21 cellular contexts compared by ENCODE assay signal in the genomic region with DNA sequence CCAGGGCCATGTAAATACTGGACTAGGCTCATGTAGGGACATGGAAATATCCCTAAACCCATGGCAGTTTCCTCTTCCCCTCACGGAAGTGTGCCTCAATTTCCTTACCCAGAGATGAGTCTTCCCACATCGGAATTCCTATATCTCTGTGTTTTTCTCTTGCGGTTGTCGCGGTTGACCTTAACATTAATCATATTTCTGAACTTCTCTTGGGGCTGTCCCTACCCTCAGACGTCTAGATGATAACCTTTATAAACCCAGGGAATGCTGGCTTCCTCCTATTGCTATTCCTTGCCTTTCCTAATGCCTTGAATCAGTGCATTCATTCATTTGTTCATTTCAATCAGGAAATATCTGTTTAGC.
DNase-seq lines count a peak whose midpoint lies in the region; ATAC-seq and TF ChIP-seq lines count a peak whose summit lies in the region.
"Had no signal": no experiment of that assay in that cellular context is flagged by ENCODE, and none has a peak within 500 bp of the region (broad histone marks: within the 10 kb centered on the region; RNA-seq: fewer than 3 reads in every experiment).

No MANE protein-coding gene starts in this region.

- no peak overlapping the region for H2AFZ ChIP-seq in osteoblast (ENCODE audit: low read length)

- peaks cover 56% of the 10 kb centered on the region for H3K4me1 ChIP-seq in osteoblast (ENCODE audit: insufficient read depth, low read length)
- H3K4me1 ChIP-seq in testis, result peaks cover 16% of the 10 kb centered on the region
- H3K4me1 ChIP-seq in mesendoderm (ENCODE audit: control insufficient read depth, low read depth, low read length), result peaks cover 4% of the 10 kb centered on the region

- no peak overlapping the region for H4K8ac ChIP-seq in mesendoderm (ENCODE audit: low read depth, low read length)

- intact Hi-C loops in testis (cut with DNase I; ENCODE audit: low total_unique reads), result no loop called here

- DNase-seq in SK-MEL-5 (ENCODE audit: low read depth, low spot score) (peak; percentile 35), chondrocyte (ENCODE audit: low spot score) (no peak), osteoblast (ENCODE audit: insufficient read length, low spot score, missing footprints) (no peak), testis (no peak), erythroblast (lab: John Stamatoyannopoulos, UW) (no peak), mesendoderm (no peak)
- no peak for DNase-seq in stimulated activated CD4-positive, alpha-beta T cell treated with anti-CD3 and anti-CD28 coated beads, Interleukin-4, amount 100 ng/mL, for 4 hours
- DNase-seq: activated B cell treated with CpG ODN at 0.5 μM for 24 hours; activated T-cell treated with anti-CD3 and anti-CD28 coated beads, Interleukin-2, amount 50 U/mL, for 48 hours; head of caudate nucleus; KBM-7; naive thymus-derived CD4-positive, alpha-beta T cell; NCI-H187 treated with DMSO at 0.1 percent for 48 hours; NCI-H345; stimulated activated CD4-positive, alpha-beta T cell treated with anti-CD3 and anti-CD28 coated beads, Interleukin-12 subunit alpha, Interleukin-12 subunit beta, amount 100 ng/mL, for 4 hours; T-helper 9 cell had no signal

- H2BK15ac ChIP-seq in mesendoderm (replicated peaks; ENCODE audit: low read depth), result no peak overlapping the region

- no peak overlapping the region for H3K23ac ChIP-seq in mesendoderm (ENCODE audit: low read length)

- H3K27me3 ChIP-seq in osteoblast (ENCODE audit: insufficient read depth, low read length), result no peaks in the 10 kb centered on the region
- no peaks in the 10 kb centered on the region for H3K27me3 ChIP-seq in testis
- no peaks in the 10 kb centered on the region for H3K27me3 ChIP-seq in mesendoderm (ENCODE audit: insufficient read depth, low read length, poor library complexity)

- TF ChIP-seq POLR2A in testis (IDR thresholded peaks at IDR 0.05), result no peak
- no peak for TF ChIP-seq POLR2A in erythroblast (IDR thresholded peaks at IDR 0.05; ENCODE audit: low read length)

- no peak overlapping the region for H2AK5ac ChIP-seq in mesendoderm (ENCODE audit: low read length)

- no peak overlapping the region for H3K4me3 ChIP-seq in osteoblast (ENCODE audit: insufficient read depth, low read length)
- H3K4me3 ChIP-seq in testis, result no peak overlapping the region
- H3K4me3 ChIP-seq in mesendoderm (ENCODE audit: low read length), result no peak overlapping the region
- H3K4me3 ChIP-seq: lung had no signal

- WGBS in testis, 2 donors, result 76 to 80% methylated on average over 6 of the region's 6 CpGs
- no CpG with 5 or more reads among the region's 6 CpGs for WGBS in mesendoderm (ENCODE audit: extremely low coverage, insufficient coverage, low lambda C conversion rate)

- peak overlapping the region; percentile 92 for H3K27ac Mint-ChIP-seq in chondrocyte (ENCODE audit: unreplicated experiment)
- H3K27ac Mint-ChIP-seq: activated B cell treated with CpG ODN at 0.5 μM for 24 hours; activated naive CD4-positive, alpha-beta T cell treated with anti-CD3 and anti-CD28 coated beads, Interleukin-2, amount 50 U/mL, for 24 hours; naive thymus-derived CD4-positive, alpha-beta T cell had no signal

- H3K27ac ChIP-seq in osteoblast (ENCODE audit: low read depth, low read length), result peak overlapping the region; percentile 99
- H3K27ac ChIP-seq in testis, result peak overlapping the region; percentile 66 to 76
- H3K27ac ChIP-seq in mesendoderm (ENCODE audit: low read depth, low read length), result no peak overlapping the region
- H3K27ac ChIP-seq: epithelial cell of prostate had no signal

- no peak overlapping the region for H4K5ac ChIP-seq in mesendoderm (ENCODE audit: low read length)

- H3K4me3 Mint-ChIP-seq in chondrocyte (ENCODE audit: unreplicated experiment), result no peak overlapping the region
- H3K4me3 Mint-ChIP-seq: activated B cell treated with CpG ODN at 0.5 μM for 24 hours; activated naive CD4-positive, alpha-beta T cell treated with anti-CD3 and anti-CD28 coated beads, Interleukin-2, amount 50 U/mL, for 24 hours; naive thymus-derived CD4-positive, alpha-beta T cell had no signal

- H3K4me2 ChIP-seq in osteoblast (ENCODE audit: insufficient read depth, low read length) (peak overlapping the region; percentile 77), mesendoderm (ENCODE audit: low read length) (no peak overlapping the region)

- no peak overlapping the region for H3K4ac ChIP-seq in mesendoderm (ENCODE audit: low read depth, low read length)

- no peaks in the 10 kb centered on the region for H4K20me1 ChIP-seq in osteoblast (ENCODE audit: insufficient read depth, low read length)

- H3K36me3 Mint-ChIP-seq in chondrocyte (ENCODE audit: low read depth), result peaks cover 4% of the 10 kb centered on the region
- H3K36me3 Mint-ChIP-seq: activated naive CD4-positive, alpha-beta T cell treated with anti-CD3 and anti-CD28 coated beads, Interleukin-2, amount 50 U/mL, for 24 hours; naive thymus-derived CD4-positive, alpha-beta T cell had no signal

- no peaks in the 10 kb centered on the region for H3K27me3 Mint-ChIP-seq in chondrocyte (ENCODE audit: low read depth)

- no peaks in the 10 kb centered on the region for H3K36me3 ChIP-seq in osteoblast (ENCODE audit: insufficient read depth, low read length)
- no peaks in the 10 kb centered on the region for H3K36me3 ChIP-seq in testis (ENCODE audit: low read depth, missing control alignments)
- H3K36me3 ChIP-seq in mesendoderm (ENCODE audit: control insufficient read depth, insufficient read depth, low read length), result no peaks in the 10 kb centered on the region

- no peak overlapping the region for H3K56ac ChIP-seq in mesendoderm (ENCODE audit: low read length)

- H2BK120ac ChIP-seq in mesendoderm (ENCODE audit: low read depth, low read length), result no peak overlapping the region

- no peak overlapping the region for H3K18ac ChIP-seq in mesendoderm (ENCODE audit: low read length)

- peaks cover 4% of the 10 kb centered on the region for H3K9me3 Mint-ChIP-seq in chondrocyte (ENCODE audit: low read depth)
- H3K9me3 Mint-ChIP-seq: activated B cell treated with CpG ODN at 0.5 μM for 24 hours had no signal

- no peak overlapping the region for H2BK5ac ChIP-seq in mesendoderm (ENCODE audit: low read length)

- TF ChIP-seq CTCF in chondrocyte (IDR thresholded peaks at IDR 0.05) (no peak), osteoblast (IDR thresholded peaks at IDR 0.05; ENCODE audit: extremely low read depth, low read depth, low read length) (no peak), testis (IDR thresholded peaks at IDR 0.05) (no peak)

- no peak overlapping the region for H3K9ac ChIP-seq in mesendoderm (ENCODE audit: low read length)

- in situ Hi-C loops in SK-MEL-5 (cut with HindIII; ENCODE audit: low pct_unique_long_range_greater_than_20kb, low sequenced_read_pairs), result no loop called here

- no peak for ATAC-seq in HG03045 (IDR thresholded peaks at IDR 0.05; ENCODE audit: unreplicated experiment)
- ATAC-seq: HCT116; naive thymus-derived CD4-positive, alpha-beta T cell had no signal

- H3K4me1 Mint-ChIP-seq in chondrocyte (ENCODE audit: low read depth), result peaks cover 57% of the 10 kb centered on the region
- H3K4me1 Mint-ChIP-seq: activated B cell treated with CpG ODN at 0.5 μM for 24 hours; activated naive CD4-positive, alpha-beta T cell treated with anti-CD3 and anti-CD28 coated beads, Interleukin-2, amount 50 U/mL, for 24 hours; naive thymus-derived CD4-positive, alpha-beta T cell had no signal

- H3K79me2 ChIP-seq in osteoblast (ENCODE audit: insufficient read depth, low read length) (peaks cover 25% of the 10 kb centered on the region), mesendoderm (ENCODE audit: control insufficient read depth, insufficient read depth, low read length) (no peaks in the 10 kb centered on the region)

- H3K9me3 ChIP-seq in osteoblast (ENCODE audit: low read depth, low read length) (no peaks in the 10 kb centered on the region), testis (no peaks in the 10 kb centered on the region)

- H3K79me1 ChIP-seq in mesendoderm (ENCODE audit: low read length), result no peaks in the 10 kb centered on the region
